ENCODE assay signal across 8 cellular contexts in the genomic region with DNA sequence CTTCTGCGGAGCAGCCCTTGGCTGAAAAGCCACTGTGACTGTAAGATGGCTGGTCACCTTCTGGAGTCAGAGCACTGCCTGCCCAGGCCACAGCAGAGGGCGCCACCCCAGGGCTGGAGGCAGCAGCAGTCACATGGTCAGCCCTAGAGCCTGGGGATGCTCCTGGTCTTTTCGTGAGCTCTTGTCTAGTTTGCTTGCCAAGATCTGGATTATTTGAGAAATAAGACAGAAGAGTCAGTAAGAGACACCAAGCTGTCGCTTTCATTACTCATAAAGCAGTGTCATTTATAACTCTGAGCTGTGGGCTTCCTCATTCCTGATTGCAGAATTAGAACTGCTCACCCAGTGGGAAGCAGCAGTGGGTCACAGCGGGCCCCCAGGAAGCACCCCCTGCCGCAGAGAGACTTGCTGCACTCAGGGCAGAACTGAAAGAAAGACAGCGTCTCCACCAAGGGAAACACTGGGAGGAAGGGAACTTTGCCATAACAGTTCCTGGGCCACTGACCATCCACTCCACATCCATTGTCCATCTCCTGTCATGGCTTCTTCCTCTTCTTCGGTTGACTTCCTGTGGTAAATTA. TPM values are rescaled to one million over a fixed set of nuclear protein-coding genes. Genes with fewer than 3 reads are reported as not detected.
DNase-seq lines count a peak whose midpoint lies in the region; ATAC-seq, FAIRE-seq and TF ChIP-seq lines count a peak whose summit lies in the region.

No MANE protein-coding gene starts in this region.

- H3K36me3 ChIP-seq in RWPE2 (ENCODE audit: low read depth): peaks cover 21% of the 10 kb centered on the region; the same call in 1 of the 2 replicates
- H3K36me3 ChIP-seq in bronchial epithelial cell (ENCODE audit: control insufficient read depth, insufficient read depth, low read length): peaks cover 7% of the 10 kb centered on the region

- FAIRE-seq in bronchial epithelial cell (lab: Jason Lieb, UNC): no peak

- peak; percentile 65 for DNase-seq in AG08395 (ENCODE audit: low spot score)
- no peak for DNase-seq in RWPE2 (ENCODE audit: low spot score)
- peak; percentile 10 for DNase-seq in bronchial epithelial cell (ENCODE audit: low read depth)
- DNase-seq in kidney tubule cell (ENCODE audit: low spot score): peak; percentile 40
- DNase-seq in superior temporal gyrus (ENCODE audit: extremely low spot score): peak; percentile 73
- no peak for DNase-seq in GOT3 (lab: John Stamatoyannopoulos, UW)

- H3K27me3 ChIP-seq in RWPE2 (ENCODE audit: insufficient read depth, poor library complexity, severe bottlenecking) (no peaks in the 10 kb centered on the region), bronchial epithelial cell (ENCODE audit: control insufficient read depth, insufficient read depth, low read length) (no peaks in the 10 kb centered on the region)

- peak; percentile 51; the same call in 1 of the 2 replicates for TF ChIP-seq CTCF in GM12875 (IDR thresholded peaks at IDR 0.05; ENCODE audit: borderline replicate concordance, insufficient read depth, low read depth, low read length)
- TF ChIP-seq CTCF in RWPE2 (IDR thresholded peaks at IDR 0.05; ENCODE audit: poor library complexity, severe bottlenecking): peak; percentile 29
- peak; percentile 68 for TF ChIP-seq CTCF in bronchial epithelial cell (IDR thresholded peaks at IDR 0.05; ENCODE audit: insufficient read depth, low read length, severe bottlenecking)

- no peaks in the 10 kb centered on the region for H3K9me3 ChIP-seq in RWPE2 (ENCODE audit: severe bottlenecking)

- no peak overlapping the region for H3K4me3 ChIP-seq in GM12875 (ENCODE audit: low read depth, low read length)
- H3K4me3 ChIP-seq in RWPE2 (ENCODE audit: severe bottlenecking): no peak overlapping the region
- H3K4me3 ChIP-seq in bronchial epithelial cell (ENCODE audit: low read depth, low read length): no peak overlapping the region

- H3K4me1 ChIP-seq in RWPE2 (ENCODE audit: insufficient read depth, poor library complexity, severe bottlenecking): no peaks in the 10 kb centered on the region

- H3K27ac ChIP-seq in RWPE2 (ENCODE audit: poor library complexity, severe bottlenecking): no peak overlapping the region

- ATAC-seq in RWPE2 (ENCODE audit: low read depth) (peak; percentile 50; the same call in 2 of the 3 replicates), GM18517 (IDR thresholded peaks at IDR 0.05; ENCODE audit: unreplicated experiment) (no peak)

RNA-seq across cellular contexts. Expression of a gene that starts 56.7 kb away (rescaled TPM):
- total RNA-seq in bronchial epithelial cell: 50.5 and 57.5 TPM in 2 replicates

Comparison
In these comparisons a context has a peak if more than half of its experiments do, and no peak if none do; other contexts are left out.
1. DNase-seq: peak in AG08395 (single experiment), bronchial epithelial cell (single experiment), kidney tubule cell (single experiment) and superior temporal gyrus (single experiment); none in RWPE2 (single experiment) and GOT3 (single experiment).
2. Peak in every context shown above with its lines, with median percentiles within 50 percentile points of each other: CTCF ChIP-seq.